ENCODE assay signal across 26 cellular contexts in genomic region chr1:198281911-198282310, GRCh38.
"Had no signal": no experiment of that assay in that cellular context is flagged by ENCODE, and none has a peak within 500 bp of the region (broad histone marks: within the 10 kb centered on the region; RNA-seq: fewer than 3 reads in every experiment).

No MANE protein-coding gene starts in this region.

- H3K9me3 ChIP-seq: breast epithelium, colonic mucosa, gastrocnemius medialis, neutrophil, prostate gland, sigmoid colon, transverse colon, uterus had no signal

- DNase-seq: activated B cell treated with CpG ODN at 0.5 μM for 24 hours; activated CD4-positive, alpha-beta T cell treated with anti-CD3 and anti-CD28 coated beads, Interleukin-2, amount 50 U/mL, for 1 hour; activated CD8-positive, alpha-beta T cell treated with anti-CD3 and anti-CD28 coated beads for 36 hours; activated gamma-delta T cell treated with Interleukin-2 at 50 U/mL for 16 hours; activated naive CD4-positive, alpha-beta T cell treated with anti-CD3 and anti-CD28 coated beads, Interleukin-2, amount 50 U/mL, for 16 hours; activated T-cell treated with anti-CD3 and anti-CD28 coated beads, Interleukin-2, amount 50 U/mL, for 4 hours; amniotic stem cell; colonic mucosa; effector CD8-positive, alpha-beta T cell; gastrocnemius medialis; glutamatergic neuron; left cardiac atrium; naive B cell; nephron progenitor cell; sigmoid colon; small intestine; stimulated activated CD4-positive, alpha-beta T cell treated with anti-CD3 and anti-CD28 coated beads, Interleukin-4, amount 100 ng/mL, for 24 hours; T-helper 17 cell; transverse colon; uterus had no signal

- H3K4me3 ChIP-seq: breast epithelium, colonic mucosa, gastrocnemius medialis, prostate gland, sigmoid colon, transverse colon, uterus had no signal

- H3K9me3 Mint-ChIP-seq: activated B cell treated with CpG ODN at 0.5 μM for 24 hours; activated CD8-positive, alpha-beta T cell treated with anti-CD3 and anti-CD28 coated beads for 36 hours; activated T-cell treated with anti-CD3 and anti-CD28 coated beads, Interleukin-2, amount 50 U/mL, for 4 hours; activated T-helper 17 cell treated with anti-CD3 and anti-CD28 coated beads, Interleukin-2, amount 50 U/mL, for 72 hours; mesothelial cell of epicardium; naive B cell; nephron progenitor cell; stimulated activated memory B cell treated with anti-CD40 and anti-IgM and Interleukin-4, amounts not matched to agents 10 μg/mL and 1 μg/mL and 100 μg/mL, for 72 hours had no signal

- H3K36me3 ChIP-seq: breast epithelium, colonic mucosa, gastrocnemius medialis, prostate gland, sigmoid colon, uterus had no signal

- H3K27me3 Mint-ChIP-seq: activated B cell treated with CpG ODN at 0.5 μM for 24 hours; activated CD8-positive, alpha-beta T cell treated with anti-CD3 and anti-CD28 coated beads for 36 hours; activated T-helper 17 cell treated with anti-CD3 and anti-CD28 coated beads, Interleukin-2, amount 50 U/mL, for 72 hours; naive B cell; stimulated activated memory B cell treated with anti-CD40 and anti-IgM and Interleukin-4, amounts not matched to agents 10 μg/mL and 1 μg/mL and 100 μg/mL, for 72 hours; T-helper 17 cell had no signal

- H3K27ac ChIP-seq: breast epithelium, colonic mucosa, gastrocnemius medialis, neutrophil, prostate gland, sigmoid colon, transverse colon, uterus had no signal

- ATAC-seq: activated CD8-positive, alpha-beta T cell treated with anti-CD3 and anti-CD28 coated beads for 36 hours; activated T-cell treated with anti-CD3 and anti-CD28 coated beads, Interleukin-2, amount 50 U/mL, for 4 hours; activated T-helper 17 cell treated with anti-CD3 and anti-CD28 coated beads, Interleukin-2, amount 50 U/mL, for 72 hours; gastrocnemius medialis; left cardiac atrium; stimulated activated memory B cell treated with anti-CD40 and anti-IgM and Interleukin-4, amounts not matched to agents 10 μg/mL and 1 μg/mL and 100 μg/mL, for 72 hours; T-helper 17 cell had no signal

- H3K4me1 ChIP-seq: breast epithelium, colonic mucosa, gastrocnemius medialis, prostate gland, sigmoid colon, uterus had no signal

- H3K4me3 Mint-ChIP-seq: activated B cell treated with CpG ODN at 0.5 μM for 24 hours; activated CD8-positive, alpha-beta T cell treated with anti-CD3 and anti-CD28 coated beads for 36 hours; activated T-cell treated with anti-CD3 and anti-CD28 coated beads, Interleukin-2, amount 50 U/mL, for 4 hours; activated T-helper 17 cell treated with anti-CD3 and anti-CD28 coated beads, Interleukin-2, amount 50 U/mL, for 72 hours; mesothelial cell of epicardium; naive B cell; nephron progenitor cell; stimulated activated memory B cell treated with anti-CD40 and anti-IgM and Interleukin-4, amounts not matched to agents 10 μg/mL and 1 μg/mL and 100 μg/mL, for 72 hours; T-helper 17 cell had no signal

- H3K27ac Mint-ChIP-seq: activated B cell treated with CpG ODN at 0.5 μM for 24 hours; activated CD8-positive, alpha-beta T cell treated with anti-CD3 and anti-CD28 coated beads for 36 hours; activated T-helper 17 cell treated with anti-CD3 and anti-CD28 coated beads, Interleukin-2, amount 50 U/mL, for 72 hours; mesothelial cell of epicardium; nephron progenitor cell; stimulated activated memory B cell treated with anti-CD40 and anti-IgM and Interleukin-4, amounts not matched to agents 10 μg/mL and 1 μg/mL and 100 μg/mL, for 72 hours; T-helper 17 cell had no signal

- H3K4me1 Mint-ChIP-seq: activated B cell treated with CpG ODN at 0.5 μM for 24 hours had no signal

- H3K27me3 ChIP-seq: breast epithelium, colonic mucosa, gastrocnemius medialis, neutrophil, sigmoid colon, transverse colon, uterus had no signal

- FAIRE-seq: small intestine had no signal
